Comparison of ENCODE assay signal across 8 cellular contexts in the genomic region with DNA sequence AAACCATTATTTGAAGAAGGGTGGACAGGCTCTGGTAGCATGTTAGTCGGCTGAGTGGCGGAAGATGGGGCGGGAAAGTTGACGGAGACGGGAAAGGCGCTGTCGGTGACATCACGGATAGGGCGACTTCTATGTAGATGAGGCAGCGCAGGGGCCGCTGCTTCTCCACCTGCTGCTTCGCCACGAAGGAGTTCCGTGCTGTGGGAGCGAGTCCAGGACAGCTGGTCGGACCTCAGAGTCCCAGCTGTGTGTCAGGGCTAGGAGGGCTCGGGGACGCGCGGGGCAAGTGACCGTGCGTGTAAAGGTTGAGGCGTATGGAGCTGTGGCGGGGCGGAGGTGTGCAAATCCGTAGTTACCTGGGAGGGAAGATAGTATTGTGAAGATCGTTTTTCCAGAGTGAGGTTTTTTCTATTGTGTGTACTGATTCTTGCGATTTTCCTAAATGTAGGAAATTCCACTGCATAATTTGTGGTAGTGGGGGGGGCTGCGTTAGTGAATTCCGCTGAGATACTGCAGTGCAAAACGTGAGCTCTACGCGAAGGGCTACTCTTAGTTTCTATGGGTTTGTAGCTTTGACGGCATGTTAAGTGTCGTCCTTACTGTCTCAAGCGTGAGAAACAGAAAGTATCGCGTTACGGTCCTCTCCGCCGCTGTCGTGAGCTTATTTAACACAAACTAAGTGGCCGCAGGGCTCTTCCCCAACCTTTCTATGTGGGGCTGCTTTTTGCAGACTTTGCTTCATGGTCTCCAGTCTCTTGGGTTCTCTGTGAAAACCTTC.
DNase-seq lines count a peak whose midpoint lies in the region; ATAC-seq, FAIRE-seq and TF ChIP-seq lines count a peak whose summit lies in the region.

No MANE protein-coding gene starts in this region.

- FAIRE-seq in RCC 7860 (lab: Jason Lieb, UNC), result no peak

- intact Hi-C loops in Right ventricle myocardium inferior (cut with DNase I) (no loop called here), cardiac septum (cut with DNase I) (no loop called here)

- H3K79me2 ChIP-seq in osteoblast (ENCODE audit: insufficient read depth, low read length), result no peaks in the 10 kb centered on the region

- H3K4me2 ChIP-seq in osteoblast (ENCODE audit: insufficient read depth, low read length), result peak overlapping the region; percentile 95

- H3K9me3 ChIP-seq in osteoblast (ENCODE audit: low read depth, low read length) (no peaks in the 10 kb centered on the region), tibial nerve (no peaks in the 10 kb centered on the region)

- H3K36me3 ChIP-seq in osteoblast (ENCODE audit: insufficient read depth, low read length) (no peaks in the 10 kb centered on the region), tibial nerve (no peaks in the 10 kb centered on the region)

- TF ChIP-seq EP300 in tibial nerve (IDR thresholded peaks at IDR 0.05), result peak in 1 of 2 donors; percentile 31

- peak; percentile 54 for ATAC-seq in Right ventricle myocardium inferior
- ATAC-seq in HG03432 (IDR thresholded peaks at IDR 0.05; ENCODE audit: unreplicated experiment), result peak; percentile 63

- H3K4me3 ChIP-seq in osteoblast (ENCODE audit: insufficient read depth, low read length), result peak overlapping the region; percentile 73
- peak overlapping the region; percentile 30 to 52 (median 43) for H3K4me3 ChIP-seq in tibial nerve

- H3K4me1 ChIP-seq in osteoblast (ENCODE audit: insufficient read depth, low read length), result peaks cover 8% of the 10 kb centered on the region
- peaks cover 0 to 16% (median 0%) of the 10 kb centered on the region in 4 donors for H3K4me1 ChIP-seq in tibial nerve

- H4K20me1 ChIP-seq in osteoblast (ENCODE audit: insufficient read depth, low read length), result no peaks in the 10 kb centered on the region

- H3K27me3 ChIP-seq in osteoblast (ENCODE audit: insufficient read depth, low read length) (peaks cover 3% of the 10 kb centered on the region), tibial nerve (no peaks in the 10 kb centered on the region)

- TF ChIP-seq POLR2A in tibial nerve (IDR thresholded peaks at IDR 0.05), result peak; percentile 34 to 50

- no peak for TF ChIP-seq CTCF in osteoblast (IDR thresholded peaks at IDR 0.05; ENCODE audit: extremely low read depth, low read depth, low read length)
- TF ChIP-seq CTCF in tibial nerve (IDR thresholded peaks at IDR 0.05), result peak in 1 of 5 experiments; percentile 14

- H3K27ac ChIP-seq in osteoblast (ENCODE audit: low read depth, low read length) (peak overlapping the region; percentile 68), tibial nerve (peak overlapping the region in 2 of 4 donors; percentile 34 to 43)

- DNase-seq in Right ventricle myocardium inferior (ENCODE audit: missing footprints) (no peak), cardiac septum (ENCODE audit: low spot score) (no peak), RCC 7860 (ENCODE audit: low spot score) (peak; percentile 20), glomerular visceral epithelial cell (ENCODE audit: extremely low spot score) (peak; percentile 79), osteoblast (ENCODE audit: insufficient read length, low spot score, missing footprints) (peak; percentile 86), tibial nerve (ENCODE audit: low spot score in 2 of 2) (peak in 1 of 2 donors; percentile 27)
- peak; percentile 59 for DNase-seq in activated naive CD4-positive, alpha-beta T cell treated with Interleukin-2 at 50 U/mL for 16 hours

- peak overlapping the region; percentile 97 for H2AFZ ChIP-seq in osteoblast (ENCODE audit: low read length)

- 2% methylated on average over 43 of the region's 43 CpGs for WGBS in tibial nerve, 2 donors

Comparison
In these comparisons a context has a peak if more than half of its experiments do, and no peak if none do; other contexts are left out.
1. DNase-seq: peak in RCC 7860 (single experiment), activated naive CD4-positive, alpha-beta T cell treated with Interleukin-2 at 50 U/mL for 16 hours (single experiment), glomerular visceral epithelial cell (single experiment) and osteoblast (single experiment); none in Right ventricle myocardium inferior (single experiment) and cardiac septum (single experiment).